In the genomic region with DNA sequence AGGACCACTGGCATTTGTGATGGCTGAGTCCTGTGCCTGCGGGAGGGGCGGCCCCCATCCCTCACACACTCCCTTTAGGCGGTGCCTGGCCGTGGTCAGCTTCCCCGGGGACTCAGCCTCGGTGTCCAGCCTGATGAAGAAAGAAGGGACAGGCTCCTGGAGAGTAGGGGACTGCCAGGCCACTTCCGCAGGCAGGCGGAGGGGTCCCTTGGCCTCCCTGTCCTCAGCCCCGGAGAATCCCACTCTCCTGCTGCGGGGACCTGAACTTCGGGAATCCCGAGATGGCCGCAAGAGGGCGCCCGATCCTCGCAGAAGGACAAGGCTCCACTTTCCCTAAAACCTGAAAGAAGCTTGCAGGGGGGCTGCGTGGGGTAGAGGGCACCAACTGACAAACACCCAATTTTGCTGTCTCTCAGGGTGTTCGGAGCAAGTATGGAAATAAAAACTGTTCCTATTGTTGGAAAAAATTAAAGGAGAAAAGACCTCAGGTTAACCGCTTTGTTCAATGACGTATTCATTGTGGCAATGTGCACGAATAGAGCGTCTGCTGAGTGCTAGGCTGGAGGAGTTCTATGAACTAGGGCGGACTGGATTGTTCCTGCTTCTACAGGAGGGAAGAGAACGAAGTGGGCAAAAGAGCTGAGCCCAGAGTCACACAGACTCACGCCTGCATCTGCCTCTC, we compare ENCODE assay signal across 2 cellular contexts.
A peak's percentile ranks its signal among the peaks of the same experiment; 100 is the strongest.
TF ChIP-seq lines count a peak whose summit lies in the region.

No MANE protein-coding gene starts in this region.

TF ChIP-seq in HEK293, 187 proteins besides CTCF, POLR2A, EP300 and RAD21 (continued from another document and continues in another):
- no peak for TF ChIP-seq ZNF274 (IDR thresholded peaks at IDR 0.05; ENCODE audit: low read length)
- TF ChIP-seq ZNF274 (tag by site-specific recombination; IDR thresholded peaks at IDR 0.05; ENCODE audit: borderline replicate concordance) = no peak
- TF ChIP-seq ZNF830 (tag by site-specific recombination; IDR thresholded peaks at IDR 0.05; ENCODE audit: low read depth) = no peak
- TF ChIP-seq ZNF354C (tag by site-specific recombination; IDR thresholded peaks at IDR 0.05; ENCODE audit: borderline replicate concordance, low read depth) = no peak
- TF ChIP-seq ZNF777 (tag by site-specific recombination; IDR thresholded peaks at IDR 0.05; ENCODE audit: borderline replicate concordance) = no peak
- no peak; the same call in 1 of the 2 replicates for TF ChIP-seq ZNF843 (tag by site-specific recombination; IDR thresholded peaks at IDR 0.05)
- TF ChIP-seq, protein P1, sequence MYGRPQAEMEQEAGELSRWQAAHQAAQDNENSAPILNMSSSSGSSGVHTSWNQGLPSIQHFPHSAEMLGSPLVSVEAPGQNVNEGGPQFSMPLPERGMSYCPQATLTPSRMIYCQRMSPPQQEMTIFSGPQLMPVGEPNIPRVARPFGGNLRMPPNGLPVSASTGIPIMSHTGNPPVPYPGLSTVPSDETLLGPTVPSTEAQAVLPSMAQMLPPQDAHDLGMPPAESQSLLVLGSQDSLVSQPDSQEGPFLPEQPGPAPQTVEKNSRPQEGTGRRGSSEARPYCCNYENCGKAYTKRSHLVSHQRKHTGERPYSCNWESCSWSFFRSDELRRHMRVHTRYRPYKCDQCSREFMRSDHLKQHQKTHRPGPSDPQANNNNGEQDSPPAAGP (tag by site-specific recombination; IDR thresholded peaks at IDR 0.05) = 0 out of 2 replicates have a peak, but pooled peaks have one; percentile 64
- no peak for TF ChIP-seq ZNF221 (tag by site-specific recombination; IDR thresholded peaks at IDR 0.05; ENCODE audit: borderline replicate concordance)
- no peak for TF ChIP-seq ZNF23 (tag by site-specific recombination; IDR thresholded peaks at IDR 0.05; ENCODE audit: borderline replicate concordance)
- TF ChIP-seq ZBTB17 (tag by site-specific recombination; IDR thresholded peaks at IDR 0.05) = peak; percentile 48
- TF ChIP-seq KLF8 (tag by site-specific recombination; IDR thresholded peaks at IDR 0.05) = peak; percentile 37; the same call in 1 of the 2 replicates
- TF ChIP-seq ZNF404 (tag by site-specific recombination; IDR thresholded peaks at IDR 0.05) = no peak
- TF ChIP-seq, protein P2, sequence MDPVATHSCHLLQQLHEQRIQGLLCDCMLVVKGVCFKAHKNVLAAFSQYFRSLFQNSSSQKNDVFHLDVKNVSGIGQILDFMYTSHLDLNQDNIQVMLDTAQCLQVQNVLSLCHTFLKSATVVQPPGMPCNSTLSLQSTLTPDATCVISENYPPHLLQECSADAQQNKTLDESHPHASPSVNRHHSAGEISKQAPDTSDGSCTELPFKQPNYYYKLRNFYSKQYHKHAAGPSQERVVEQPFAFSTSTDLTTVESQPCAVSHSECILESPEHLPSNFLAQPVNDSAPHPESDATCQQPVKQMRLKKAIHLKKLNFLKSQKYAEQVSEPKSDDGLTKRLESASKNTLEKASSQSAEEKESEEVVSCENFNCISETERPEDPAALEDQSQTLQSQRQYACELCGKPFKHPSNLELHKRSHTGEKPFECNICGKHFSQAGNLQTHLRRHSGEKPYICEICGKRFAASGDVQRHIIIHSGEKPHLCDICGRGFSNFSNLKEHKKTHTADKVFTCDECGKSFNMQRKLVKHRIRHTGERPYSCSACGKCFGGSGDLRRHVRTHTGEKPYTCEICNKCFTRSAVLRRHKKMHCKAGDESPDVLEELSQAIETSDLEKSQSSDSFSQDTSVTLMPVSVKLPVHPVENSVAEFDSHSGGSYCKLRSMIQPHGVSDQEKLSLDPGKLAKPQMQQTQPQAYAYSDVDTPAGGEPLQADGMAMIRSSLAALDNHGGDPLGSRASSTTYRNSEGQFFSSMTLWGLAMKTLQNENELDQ (tag by site-specific recombination; IDR thresholded peaks at IDR 0.05; ENCODE audit: low read depth) = no peak
- TF ChIP-seq, protein P3, sequence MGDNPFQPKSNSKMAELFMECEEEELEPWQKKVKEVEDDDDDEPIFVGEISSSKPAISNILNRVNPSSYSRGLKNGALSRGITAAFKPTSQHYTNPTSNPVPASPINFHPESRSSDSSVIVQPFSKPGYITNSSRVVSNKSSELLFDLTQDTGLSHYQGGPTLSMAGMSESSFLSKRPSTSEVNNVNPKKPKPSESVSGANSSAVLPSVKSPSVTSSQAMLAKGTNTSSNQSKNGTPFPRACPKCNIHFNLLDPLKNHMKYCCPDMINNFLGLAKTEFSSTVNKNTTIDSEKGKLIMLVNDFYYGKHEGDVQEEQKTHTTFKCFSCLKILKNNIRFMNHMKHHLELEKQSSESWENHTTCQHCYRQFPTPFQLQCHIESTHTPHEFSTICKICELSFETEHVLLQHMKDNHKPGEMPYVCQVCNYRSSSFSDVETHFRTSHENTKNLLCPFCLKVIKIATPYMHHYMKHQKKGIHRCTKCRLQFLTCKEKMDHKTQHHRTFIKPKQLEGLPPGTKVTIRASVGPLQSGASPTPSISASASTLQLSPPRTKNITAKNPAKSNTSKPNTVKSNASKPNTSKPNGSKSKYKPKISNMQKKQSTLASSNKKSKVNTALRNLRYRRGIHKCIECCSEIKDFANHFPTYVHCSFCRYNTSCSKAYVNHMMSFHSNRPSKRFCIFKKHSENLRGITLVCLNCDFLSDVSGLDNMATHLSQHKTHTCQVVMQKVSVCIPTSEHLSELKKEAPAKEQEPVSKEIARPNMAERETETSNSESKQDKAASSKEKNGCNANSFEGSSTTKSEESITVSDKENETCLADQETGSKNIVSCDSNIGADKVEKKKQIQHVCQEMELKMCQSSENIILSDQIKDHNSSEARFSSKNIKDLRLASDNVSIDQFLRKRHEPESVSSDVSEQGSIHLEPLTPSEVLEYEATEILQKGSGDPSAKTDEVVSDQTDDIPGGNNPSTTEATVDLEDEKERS (tag by site-specific recombination; IDR thresholded peaks at IDR 0.05) = no peak
- TF ChIP-seq ZNF624 (tag by site-specific recombination; IDR thresholded peaks at IDR 0.05) = no peak
- no peak for TF ChIP-seq ZNF324 (tag by site-specific recombination; IDR thresholded peaks at IDR 0.05)
- TF ChIP-seq ZNF335 (tag by site-specific recombination; conservative IDR thresholded peaks at IDR 0.05) = peak; percentile 100
- TF ChIP-seq KLF16 (tag by site-specific recombination; IDR thresholded peaks at IDR 0.05) = 0 out of 2 replicates have a peak, but pooled peaks have one; percentile 44
- TF ChIP-seq ZNF311 (tag by site-specific recombination; IDR thresholded peaks at IDR 0.05; ENCODE audit: borderline replicate concordance) = no peak

TF ChIP-seq in SK-N-SH treated with all-trans-retinoic acid at 6 μM for 48 hours, 23 proteins besides CTCF, POLR2A, EP300 and RAD21 (continued from another document):
- TF ChIP-seq, protein P4, sequence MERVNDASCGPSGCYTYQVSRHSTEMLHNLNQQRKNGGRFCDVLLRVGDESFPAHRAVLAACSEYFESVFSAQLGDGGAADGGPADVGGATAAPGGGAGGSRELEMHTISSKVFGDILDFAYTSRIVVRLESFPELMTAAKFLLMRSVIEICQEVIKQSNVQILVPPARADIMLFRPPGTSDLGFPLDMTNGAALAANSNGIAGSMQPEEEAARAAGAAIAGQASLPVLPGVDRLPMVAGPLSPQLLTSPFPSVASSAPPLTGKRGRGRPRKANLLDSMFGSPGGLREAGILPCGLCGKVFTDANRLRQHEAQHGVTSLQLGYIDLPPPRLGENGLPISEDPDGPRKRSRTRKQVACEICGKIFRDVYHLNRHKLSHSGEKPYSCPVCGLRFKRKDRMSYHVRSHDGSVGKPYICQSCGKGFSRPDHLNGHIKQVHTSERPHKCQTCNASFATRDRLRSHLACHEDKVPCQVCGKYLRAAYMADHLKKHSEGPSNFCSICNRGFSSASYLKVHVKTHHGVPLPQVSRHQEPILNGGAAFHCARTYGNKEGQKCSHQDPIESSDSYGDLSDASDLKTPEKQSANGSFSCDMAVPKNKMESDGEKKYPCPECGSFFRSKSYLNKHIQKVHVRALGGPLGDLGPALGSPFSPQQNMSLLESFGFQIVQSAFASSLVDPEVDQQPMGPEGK (CRISPR knock-in tag; IDR thresholded peaks at IDR 0.05; ENCODE audit: borderline replicate concordance) = no peak
- TF ChIP-seq TCF4 (CRISPR knock-in tag; IDR thresholded peaks at IDR 0.05; ENCODE audit: borderline replicate concordance) (no peak), RARB (CRISPR knock-in tag; IDR thresholded peaks at IDR 0.05) (no peak), SNAI2 (CRISPR knock-in tag; IDR thresholded peaks at IDR 0.05) (no peak), ISL1 (CRISPR knock-in tag; IDR thresholded peaks at IDR 0.05) (no peak), ZNF565 (CRISPR knock-in tag; conservative IDR thresholded peaks at IDR 0.05; ENCODE audit: low read depth) (no peak), ESRRG (CRISPR knock-in tag; IDR thresholded peaks at IDR 0.05) (no peak)
